In the genomic region with DNA sequence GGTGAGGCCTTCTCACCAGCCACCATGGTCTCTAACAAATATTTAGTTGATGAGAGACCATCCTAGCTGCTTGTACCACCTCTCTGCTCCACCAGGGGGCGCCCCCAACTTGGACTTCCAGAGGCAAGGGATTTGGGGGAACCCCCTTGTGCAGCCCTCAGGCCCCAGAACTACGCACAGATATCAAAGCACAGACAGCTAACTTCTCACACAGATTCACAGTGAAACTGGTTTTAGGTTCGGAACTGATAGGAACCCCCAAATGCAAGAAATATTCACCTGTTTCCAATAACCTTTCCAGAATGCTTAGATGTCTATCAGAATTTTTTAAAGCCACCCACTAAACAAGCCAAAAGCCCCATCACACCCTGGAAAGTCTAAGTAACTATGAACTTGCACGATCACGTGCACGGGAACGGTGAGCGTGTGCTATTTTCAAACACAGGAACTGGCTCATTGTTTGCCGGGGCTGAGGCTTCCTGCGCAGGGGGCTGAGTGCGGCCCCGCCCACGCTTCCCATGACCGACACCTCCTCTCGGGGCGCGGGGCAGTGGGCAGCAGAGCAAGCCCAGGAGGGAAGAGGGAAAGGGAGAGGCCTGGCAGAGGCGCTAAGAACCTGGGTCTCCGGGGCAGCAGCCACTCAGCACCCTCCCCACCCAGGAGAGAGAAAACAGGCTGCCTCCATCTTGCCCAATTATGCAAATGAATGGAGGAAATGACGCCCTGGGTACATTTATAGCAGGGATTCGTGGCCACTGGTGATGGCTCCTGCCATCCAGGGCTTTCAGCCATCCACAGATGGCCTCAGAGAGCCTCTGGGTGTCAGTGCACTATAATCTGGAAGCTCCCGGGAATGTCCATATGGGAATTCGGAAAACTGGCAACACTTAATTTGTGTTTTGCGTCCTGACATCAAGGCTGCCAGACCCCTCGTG, we compare ENCODE assay signal across 8 cellular contexts.
DNase-seq lines count a peak whose midpoint lies in the region; ATAC-seq and TF ChIP-seq lines count a peak whose summit lies in the region.

No MANE protein-coding gene starts in this region.

- H3K4me1 ChIP-seq in Karpas-422 (ENCODE audit: low read length) (peaks cover 40% of the 10 kb centered on the region), upper lobe of left lung (peaks cover 35 to 56% (median 48%) of the 10 kb centered on the region in 4 donors)

- WGBS in upper lobe of left lung, 2 donors = 11 to 27% methylated on average over 7 to 25 of the region's 25 CpGs

- peak overlapping the region; percentile 75 for H3K4me2 ChIP-seq in Karpas-422 (ENCODE audit: low read depth, low read length, poor library complexity, severe bottlenecking)

- peak overlapping the region; percentile 71 for H3K27ac Mint-ChIP-seq in glutamatergic neuron (ENCODE audit: unreplicated experiment)
- no peak overlapping the region for H3K27ac Mint-ChIP-seq in progenitor cell of endocrine pancreas

- H3K9me3 Mint-ChIP-seq in glutamatergic neuron (ENCODE audit: unreplicated experiment) = peaks cover 7% of the 10 kb centered on the region
- no peaks in the 10 kb centered on the region for H3K9me3 Mint-ChIP-seq in progenitor cell of endocrine pancreas (ENCODE audit: low read depth)

- H3K36me3 ChIP-seq in Karpas-422 (ENCODE audit: insufficient read depth, low read length) = peaks cover 6% of the 10 kb centered on the region
- H3K36me3 ChIP-seq in upper lobe of left lung = peaks cover 0 to 26% (median 14%) of the 10 kb centered on the region in 4 donors

- H3K27ac ChIP-seq in Karpas-422 (ENCODE audit: low read length) (peak overlapping the region; percentile 93), upper lobe of left lung (peak overlapping the region; percentile 74 to 88 (median 81))

- no peaks in the 10 kb centered on the region for H3K27me3 ChIP-seq in Karpas-422 (ENCODE audit: low read length)
- H3K27me3 ChIP-seq in upper lobe of left lung = no peaks in the 10 kb centered on the region

- TF ChIP-seq CTCF in glutamatergic neuron (IDR thresholded peaks at IDR 0.05; ENCODE audit: partially characterized antibody, unreplicated experiment) (peak; percentile 99), progenitor cell of endocrine pancreas (IDR thresholded peaks at IDR 0.05; ENCODE audit: unreplicated experiment) (peak; percentile 98), upper lobe of left lung (IDR thresholded peaks at IDR 0.05) (peak; percentile 91 to 96 (median 94))

- peaks cover 6% of the 10 kb centered on the region; the same call in 1 of the 2 replicates for H3K79me2 ChIP-seq in Karpas-422 (ENCODE audit: low read length)

- TF ChIP-seq POLR2A in upper lobe of left lung (IDR thresholded peaks at IDR 0.05) = no peak

- in situ Hi-C loops in G401 (cut with HindIII; ENCODE audit: low sequenced_read_pairs) = no loop called here

- H3K9me3 ChIP-seq in Karpas-422 (ENCODE audit: low read length) (no peaks in the 10 kb centered on the region), upper lobe of left lung (no peaks in the 10 kb centered on the region)

- H3K36me3 Mint-ChIP-seq in glutamatergic neuron (ENCODE audit: unreplicated experiment) = no peaks in the 10 kb centered on the region
- H3K36me3 Mint-ChIP-seq in progenitor cell of endocrine pancreas (ENCODE audit: insufficient read depth) = peaks cover 13% of the 10 kb centered on the region

- H3K4me3 Mint-ChIP-seq in glutamatergic neuron (ENCODE audit: unreplicated experiment) (peak overlapping the region; percentile 28), progenitor cell of endocrine pancreas (ENCODE audit: low read depth) (no peak overlapping the region)

- no peaks in the 10 kb centered on the region for H4K20me1 ChIP-seq in Karpas-422 (ENCODE audit: insufficient read depth, low read depth, low read length)

- peak; percentile 61 for ATAC-seq in GM21825 (IDR thresholded peaks at IDR 0.05; ENCODE audit: unreplicated experiment)
- ATAC-seq in upper lobe of left lung (ENCODE audit: low FRiP score in 2 of 2) = peak; percentile 90

- H3K4me3 ChIP-seq in Karpas-422 (ENCODE audit: low read length) (peak overlapping the region; percentile 60), upper lobe of left lung (peak overlapping the region in 3 of 4 donors; percentile 25 to 41 (median 40))

- H3K4me1 Mint-ChIP-seq in glutamatergic neuron (ENCODE audit: low read depth, unreplicated experiment) (peaks cover 22% of the 10 kb centered on the region), progenitor cell of endocrine pancreas (ENCODE audit: low read depth) (peaks cover 3% of the 10 kb centered on the region)

- peak in 2 of 4 donors; percentile 50 to 81 for TF ChIP-seq EP300 in upper lobe of left lung (IDR thresholded peaks at IDR 0.05)

- DNase-seq in G401 (ENCODE audit: low spot score) = peak; percentile 94
- peak; percentile 96 for DNase-seq in Karpas-422
- DNase-seq in SIG-M5 treated with dmso at 0.1 percent for 504 hours (lab: John Stamatoyannopoulos, UW; ENCODE audit: unreplicated experiment) = peak; percentile 81
- peak; percentile 94 for DNase-seq in activated naive CD4-positive, alpha-beta T cell treated with anti-CD3 and anti-CD28 coated beads, Interleukin-2, amount 50 U/mL, for 16 hours
- DNase-seq in glutamatergic neuron = peak; percentile 87
- peak; percentile 80 for DNase-seq in progenitor cell of endocrine pancreas (ENCODE audit: low spot score, unreplicated experiment)
- peak; percentile 90 to 93 for DNase-seq in upper lobe of left lung

- peak overlapping the region; percentile 90 for H2AFZ ChIP-seq in Karpas-422 (ENCODE audit: low read length)

- H3K27me3 Mint-ChIP-seq in glutamatergic neuron (ENCODE audit: unreplicated experiment) (peaks cover 7% of the 10 kb centered on the region), progenitor cell of endocrine pancreas (no peaks in the 10 kb centered on the region)

- peak overlapping the region; percentile 71 for H3K9ac ChIP-seq in Karpas-422 (ENCODE audit: low read length)

- H3K9me2 ChIP-seq in Karpas-422 (replicated peaks; ENCODE audit: insufficient read depth, low read length) = no peaks in the 10 kb centered on the region

Comparison
In these comparisons a context has a peak if more than half of its experiments do, and no peak if none do; other contexts are left out.
1. Peak in every context shown above with its lines: DNase-seq, ATAC-seq, H3K4me3 ChIP-seq and H3K27ac ChIP-seq.